ENCODE assay signal across 27 cellular contexts in the genomic region with DNA sequence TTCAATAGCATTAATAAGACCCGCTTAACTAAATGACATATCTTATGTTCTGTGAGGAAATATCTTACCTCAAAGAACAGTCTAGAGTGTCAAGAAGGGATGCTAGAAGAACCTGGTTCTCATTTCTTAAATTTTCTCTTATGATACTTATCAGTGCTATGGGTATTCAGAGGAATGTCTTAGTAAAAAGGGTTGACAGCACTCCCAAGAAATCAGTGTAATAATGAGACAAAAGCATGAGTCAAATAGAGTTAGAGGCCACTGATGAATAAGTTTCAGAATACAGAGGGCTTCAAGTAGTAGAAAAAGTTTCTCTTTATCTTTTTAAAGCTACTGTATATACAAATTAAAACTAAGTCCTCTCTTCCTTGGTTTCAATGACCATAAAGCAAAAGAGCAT.
"Had no signal": no experiment of that assay in that cellular context is flagged by ENCODE, and none has a peak within 500 bp of the region (broad histone marks: within the 10 kb centered on the region; RNA-seq: fewer than 3 reads in every experiment).

No MANE protein-coding gene starts in this region.

- H3K9ac ChIP-seq: neural progenitor cell, parathyroid adenoma had no signal

- H3K4me3 Mint-ChIP-seq: naive thymus-derived CD4-positive, alpha-beta T cell; nephron; neural progenitor cell; stimulated activated effector memory CD8-positive, alpha-beta T cell treated with anti-CD3 and anti-CD28 coated beads, Interleukin-12 subunit alpha, Interleukin-12 subunit beta, amount 100 ng/mL, for 72 hours; type B pancreatic cell had no signal

- FAIRE-seq: endothelial cell of umbilical vein, keratinocyte had no signal

- H3K36me3 Mint-ChIP-seq: neural progenitor cell; stimulated activated effector memory CD8-positive, alpha-beta T cell treated with anti-CD3 and anti-CD28 coated beads, Interleukin-12 subunit alpha, Interleukin-12 subunit beta, amount 100 ng/mL, for 72 hours; type B pancreatic cell had no signal

- H3K36me3 ChIP-seq: esophagus squamous epithelium, gastrocnemius medialis, left lung, neural progenitor cell, right atrium auricular region, tibial artery had no signal

- H3K27me3 Mint-ChIP-seq: naive thymus-derived CD4-positive, alpha-beta T cell; progenitor cell of endocrine pancreas; type B pancreatic cell had no signal

- H3K9me3 ChIP-seq: esophagus squamous epithelium, gastrocnemius medialis, left lung, right atrium auricular region, testis, tibial artery had no signal

- H3K4me1 Mint-ChIP-seq: nephron; neural progenitor cell; stimulated activated effector memory CD8-positive, alpha-beta T cell treated with anti-CD3 and anti-CD28 coated beads, Interleukin-12 subunit alpha, Interleukin-12 subunit beta, amount 100 ng/mL, for 72 hours had no signal

- H3K4me3 ChIP-seq: coronary artery, esophagus squamous epithelium, gastrocnemius medialis, left lung, neural progenitor cell, right atrium auricular region, testis, tibial artery had no signal

- H2AFZ ChIP-seq: parathyroid adenoma had no signal

- ATAC-seq: gastrocnemius medialis; left cardiac atrium; left lung; naive thymus-derived CD4-positive, alpha-beta T cell; sciatic nerve; stimulated activated effector memory CD8-positive, alpha-beta T cell treated with anti-CD3 and anti-CD28 coated beads, Interleukin-12 subunit alpha, Interleukin-12 subunit beta, amount 100 ng/mL, for 72 hours had no signal

- H3K79me2 ChIP-seq: parathyroid adenoma had no signal

- H3K4me2 ChIP-seq: neural progenitor cell had no signal

- H3K27ac ChIP-seq: coronary artery, esophagus squamous epithelium, gastrocnemius medialis, left lung, neural progenitor cell, parathyroid adenoma, right atrium auricular region, testis, tibial artery had no signal

- H3K4me1 ChIP-seq: esophagus squamous epithelium, gastrocnemius medialis, left lung, parathyroid adenoma, right atrium auricular region, testis, tibial artery had no signal

- H3K27ac Mint-ChIP-seq: naive thymus-derived CD4-positive, alpha-beta T cell; nephron; neural progenitor cell; progenitor cell of endocrine pancreas; stimulated activated effector memory CD8-positive, alpha-beta T cell treated with anti-CD3 and anti-CD28 coated beads, Interleukin-12 subunit alpha, Interleukin-12 subunit beta, amount 100 ng/mL, for 72 hours; type B pancreatic cell had no signal

- H3K27me3 ChIP-seq: esophagus squamous epithelium, gastrocnemius medialis, left lung, neural progenitor cell, right atrium auricular region, testis, tibial artery had no signal

- DNase-seq: dermis blood vessel endothelial cell; effector memory CD4-positive, alpha-beta T cell; esophagus squamous epithelium; gastrocnemius medialis; head of caudate nucleus; left cardiac atrium; left lung; mesendoderm; midbrain; naive thymus-derived CD4-positive, alpha-beta T cell; stimulated activated CD4-positive, alpha-beta T cell treated with anti-CD3 and anti-CD28 coated beads, Interleukin-2, amount 100 ng/mL, for 24 hours; stimulated activated CD4-positive, alpha-beta T cell treated with anti-CD3 and anti-CD28 coated beads, Interleukin-4, amount 100 ng/mL, for 24 hours; stimulated activated naive CD4-positive, alpha-beta T cell treated with Interleukin-2 at 50 U/mL for 16 hours; substantia nigra; testis; tibial artery had no signal
